Comparison of ENCODE assay signal across 9 cellular contexts in genomic region chr7:157018997-157019591, GRCh38. TPM values are rescaled to one million over a fixed set of nuclear protein-coding genes. Genes with fewer than 3 reads are reported as not detected.
DNase-seq lines count a peak whose midpoint lies in the region; ATAC-seq and TF ChIP-seq lines count a peak whose summit lies in the region.
"Had no signal": no experiment of that assay in that cellular context is flagged by ENCODE, and none has a peak within 500 bp of the region (broad histone marks: within the 10 kb centered on the region; RNA-seq: fewer than 3 reads in every experiment).

No MANE protein-coding gene starts in this region.

- no peaks in the 10 kb centered on the region for H3K36me3 ChIP-seq in HEK293 (ENCODE audit: control insufficient read depth in 2 of 2, insufficient read depth in 1 of 2, low read length in 2 of 2)

- H3K4me3 Mint-ChIP-seq in brain (peak overlapping the region; percentile 22 to 71 (median 66)), naive B cell (peak overlapping the region in 6 of 8 donors; percentile 29 to 73 (median 50))

- DNase-seq in D341Med (ENCODE audit: low spot score) (peak; percentile 47), naive B cell (no peak), AG08396 (ENCODE audit: low spot score) (no peak)
- no peak for DNase-seq in activated effector memory CD4-positive, alpha-beta T cell treated with Interleukin-2 at 50 U/mL for 16 hours
- DNase-seq: EL had no signal

- H3K27me3 Mint-ChIP-seq in brain = peaks cover 96% of the 10 kb centered on the region
- peaks cover 48 to 77% (median 75%) of the 10 kb centered on the region in 3 donors for H3K27me3 Mint-ChIP-seq in naive B cell

- no peak overlapping the region for H3K4me3 ChIP-seq in HEK293 (ENCODE audit: low read depth, low read length)

- H3K9me3 ChIP-seq in HEK293 (ENCODE audit: control insufficient read depth, insufficient read depth, low read depth, low read length) = no peaks in the 10 kb centered on the region

- H3K9me3 Mint-ChIP-seq in brain = peaks cover 0 to 6% (median 0%) of the 10 kb centered on the region in 5 experiments
- peaks cover 0 to 7% (median 0%) of the 10 kb centered on the region in 7 donors for H3K9me3 Mint-ChIP-seq in naive B cell

- H3K27ac ChIP-seq in HEK293 (ENCODE audit: extremely low read depth, low read depth, low read length) = no peak overlapping the region
- H3K27ac ChIP-seq: parathyroid adenoma had no signal

- TF ChIP-seq CTCF in HEK293 (tag by site-specific recombination; IDR thresholded peaks at IDR 0.05) = no peak
- TF ChIP-seq CTCF in brain (conservative IDR thresholded peaks at IDR 0.05) = no peak

- POLR2A ChIA-PET in HEK293 (lab: Yijun Ruan, JAX) = no interaction called here

- CTCF ChIA-PET in HEK293 (lab: Yijun Ruan, JAX) = no interaction called here

- no peaks in the 10 kb centered on the region for H3K4me1 ChIP-seq in HEK293 (ENCODE audit: control insufficient read depth, insufficient read depth, low read length)
- H3K4me1 ChIP-seq: parathyroid adenoma had no signal

- H3K27ac Mint-ChIP-seq in brain (no peak overlapping the region), naive B cell (no peak overlapping the region)

- no peaks in the 10 kb centered on the region for H3K36me3 Mint-ChIP-seq in brain
- no peaks in the 10 kb centered on the region for H3K36me3 Mint-ChIP-seq in naive B cell

- ATAC-seq in naive B cell (ENCODE audit: low read depth in 2 of 2) = no peak
- no peak for ATAC-seq in GM18517 (IDR thresholded peaks at IDR 0.05; ENCODE audit: unreplicated experiment)

- peaks cover 27% of the 10 kb centered on the region for H3K4me1 Mint-ChIP-seq in brain
- peaks cover 13 to 23% (median 16%) of the 10 kb centered on the region in 3 donors for H3K4me1 Mint-ChIP-seq in naive B cell

TF ChIP-seq in HEK293, 187 proteins besides CTCF, POLR2A, EP300 and RAD21:
- TF ChIP-seq ZNF114 (tag by site-specific recombination; IDR thresholded peaks at IDR 0.05) (no peak), ZNF645 (tag by site-specific recombination; IDR thresholded peaks at IDR 0.05) (no peak), ZNF518A (tag by site-specific recombination; conservative IDR thresholded peaks at IDR 0.05; ENCODE audit: low read depth) (no peak), ZNF398 (tag by site-specific recombination; IDR thresholded peaks at IDR 0.05) (no peak), ZBTB6 (tag by site-specific recombination; IDR thresholded peaks at IDR 0.05) (0 out of 2 replicates have a peak, but pooled peaks have one; percentile 14), ZNF510 (tag by site-specific recombination; IDR thresholded peaks at IDR 0.05; ENCODE audit: insufficient replicate concordance) (no peak), ZNF654 (tag by site-specific recombination; IDR thresholded peaks at IDR 0.05; ENCODE audit: low read depth) (no peak)

RNA-seq across cellular contexts. Expression of gene MNX1, which starts 8.6 kb away (rescaled TPM):
- polyA plus RNA-seq in brain (ENCODE audit: insufficient read depth, low read depth, low replicate concordance) = 2.5 TPM
- not detected for polyA plus RNA-seq in naive B cell (ENCODE audit: low read depth in 6 of 6)
